Comparison of ENCODE assay signal across 16 cellular contexts in the genomic region with DNA sequence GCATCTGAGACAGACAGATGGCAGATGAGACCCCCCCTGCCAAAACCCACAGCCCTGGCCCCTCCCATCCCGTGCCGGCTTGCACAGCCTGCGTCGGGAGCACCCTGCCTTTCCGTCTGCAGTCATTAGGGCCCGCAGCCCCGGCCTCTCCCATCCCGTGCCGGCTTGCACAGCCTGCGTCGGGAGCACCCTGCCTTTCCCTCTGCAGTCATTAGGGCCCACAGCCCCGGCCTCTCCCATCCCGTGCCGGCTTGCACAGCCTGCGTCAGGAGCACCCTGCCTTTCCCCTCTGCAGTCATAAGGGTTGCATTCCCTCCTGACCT.
DNase-seq lines count a peak whose midpoint lies in the region; ATAC-seq and TF ChIP-seq lines count a peak whose summit lies in the region.
"Had no signal": no experiment of that assay in that cellular context is flagged by ENCODE, and none has a peak within 500 bp of the region (broad histone marks: within the 10 kb centered on the region; RNA-seq: fewer than 3 reads in every experiment).

No MANE protein-coding gene starts in this region.

- no peaks in the 10 kb centered on the region for H3K9me3 Mint-ChIP-seq in activated naive CD8-positive, alpha-beta T cell (ENCODE audit: low read depth)
- H3K9me3 Mint-ChIP-seq in activated naive CD8-positive, alpha-beta T cell treated with anti-CD3 and anti-CD28 coated beads for 36 hours, result no peaks in the 10 kb centered on the region
- H3K9me3 Mint-ChIP-seq: H9 had no signal

- 98% methylated on average over 15 of the region's 15 CpGs for WGBS in aorta, 2 donors

- H3K27ac ChIP-seq in foreskin keratinocyte (no peak overlapping the region), aorta (ENCODE audit: low read depth in 1 of 2, low read length in 2 of 2) (no peak overlapping the region)
- H3K27ac ChIP-seq: A549, C4-2B had no signal

- H3K4me3 ChIP-seq in aorta (ENCODE audit: low read length in 2 of 2), result no peak overlapping the region
- H3K4me3 ChIP-seq: A549 had no signal

- H3K27me3 Mint-ChIP-seq in activated naive CD8-positive, alpha-beta T cell, result no peaks in the 10 kb centered on the region
- no peaks in the 10 kb centered on the region for H3K27me3 Mint-ChIP-seq in activated naive CD8-positive, alpha-beta T cell treated with anti-CD3 and anti-CD28 coated beads for 36 hours
- H3K27me3 Mint-ChIP-seq: CD4-positive, alpha-beta memory T cell had no signal

- H3K36me3 ChIP-seq in aorta (ENCODE audit: control insufficient read depth in 1 of 2, insufficient read depth in 2 of 2, low read length in 1 of 2), result peaks cover 5 to 12% of the 10 kb centered on the region in 2 donors

- no peaks in the 10 kb centered on the region for H3K27me3 ChIP-seq in foreskin keratinocyte
- no peaks in the 10 kb centered on the region for H3K27me3 ChIP-seq in aorta (ENCODE audit: control insufficient read depth in 1 of 2, insufficient read depth in 2 of 2, low read length in 1 of 2)
- H3K27me3 ChIP-seq: BE2C had no signal

- intact Hi-C loops in sciatic nerve (cut with DNase I) (no loop called here), aorta (cut with DNase I) (no loop called here)

- H3K4me1 ChIP-seq in foreskin keratinocyte (no peaks in the 10 kb centered on the region), aorta (ENCODE audit: control insufficient read depth in 1 of 2, insufficient read depth in 2 of 2, low read length in 2 of 2) (no peaks in the 10 kb centered on the region)
- H3K4me1 ChIP-seq: A549, BE2C had no signal

- H3K27ac Mint-ChIP-seq in activated naive CD8-positive, alpha-beta T cell, result peak overlapping the region; percentile 2
- no peak overlapping the region for H3K27ac Mint-ChIP-seq in activated naive CD8-positive, alpha-beta T cell treated with anti-CD3 and anti-CD28 coated beads for 36 hours
- H3K27ac Mint-ChIP-seq: H9 had no signal

- no peak for DNase-seq in activated naive CD8-positive, alpha-beta T cell treated with anti-CD3 and anti-CD28 coated beads for 36 hours
- DNase-seq in foreskin keratinocyte (no peak), sciatic nerve (ENCODE audit: low spot score) (no peak), aorta (no peak), NCI-H2107 (lab: John Stamatoyannopoulos, UW) (no peak)
- DNase-seq: BE2C; CD4-positive, alpha-beta memory T cell; DMS153; DMS79 treated with DMSO at 0.1 percent for 48 hours; EL; GOT3; H9 had no signal

- no peaks in the 10 kb centered on the region for H3K9me3 ChIP-seq in aorta (ENCODE audit: control insufficient read depth, low read length)
- H3K9me3 ChIP-seq: BE2C had no signal

- H3K4me3 Mint-ChIP-seq in activated naive CD8-positive, alpha-beta T cell, result no peak overlapping the region
- H3K4me3 Mint-ChIP-seq in activated naive CD8-positive, alpha-beta T cell treated with anti-CD3 and anti-CD28 coated beads for 36 hours, result no peak overlapping the region
- H3K4me3 Mint-ChIP-seq: CD4-positive, alpha-beta memory T cell; H9 had no signal

- peak; percentile 18 for ATAC-seq in foreskin keratinocyte
- peak; percentile 64 for ATAC-seq in sciatic nerve
- ATAC-seq in aorta (ENCODE audit: low FRiP score), result peak; percentile 66
- ATAC-seq in HG02885 (IDR thresholded peaks at IDR 0.05; ENCODE audit: poor library complexity, unreplicated experiment), result no peak
- ATAC-seq: A549 had no signal

- TF ChIP-seq CTCF in foreskin keratinocyte (conservative IDR thresholded peaks at IDR 0.05), result no peak

- H3K4me1 Mint-ChIP-seq in activated naive CD8-positive, alpha-beta T cell (ENCODE audit: low read depth), result peaks cover 12% of the 10 kb centered on the region
- H3K4me1 Mint-ChIP-seq in activated naive CD8-positive, alpha-beta T cell treated with anti-CD3 and anti-CD28 coated beads for 36 hours, result peaks cover 7% of the 10 kb centered on the region
- H3K4me1 Mint-ChIP-seq: H9 had no signal

- peaks cover 9% of the 10 kb centered on the region for H3K36me3 Mint-ChIP-seq in activated naive CD8-positive, alpha-beta T cell
- H3K36me3 Mint-ChIP-seq in activated naive CD8-positive, alpha-beta T cell treated with anti-CD3 and anti-CD28 coated beads for 36 hours, result peaks cover 33% of the 10 kb centered on the region
